1 cellular context compared by ENCODE assay signal in genomic region chr15:71760852-71761251, GRCh38.
A peak's percentile ranks its signal among the peaks of the same experiment; 100 is the strongest.
TF ChIP-seq lines count a peak whose summit lies in the region.

No MANE protein-coding gene starts in this region.

TF ChIP-seq in HEK293, 187 proteins besides CTCF, POLR2A, EP300 and RAD21 (continued from another document):
- no peak for TF ChIP-seq ZBTB11 (tag by site-specific recombination; conservative IDR thresholded peaks at IDR 0.05; ENCODE audit: low read depth)
- TF ChIP-seq, protein P1, sequence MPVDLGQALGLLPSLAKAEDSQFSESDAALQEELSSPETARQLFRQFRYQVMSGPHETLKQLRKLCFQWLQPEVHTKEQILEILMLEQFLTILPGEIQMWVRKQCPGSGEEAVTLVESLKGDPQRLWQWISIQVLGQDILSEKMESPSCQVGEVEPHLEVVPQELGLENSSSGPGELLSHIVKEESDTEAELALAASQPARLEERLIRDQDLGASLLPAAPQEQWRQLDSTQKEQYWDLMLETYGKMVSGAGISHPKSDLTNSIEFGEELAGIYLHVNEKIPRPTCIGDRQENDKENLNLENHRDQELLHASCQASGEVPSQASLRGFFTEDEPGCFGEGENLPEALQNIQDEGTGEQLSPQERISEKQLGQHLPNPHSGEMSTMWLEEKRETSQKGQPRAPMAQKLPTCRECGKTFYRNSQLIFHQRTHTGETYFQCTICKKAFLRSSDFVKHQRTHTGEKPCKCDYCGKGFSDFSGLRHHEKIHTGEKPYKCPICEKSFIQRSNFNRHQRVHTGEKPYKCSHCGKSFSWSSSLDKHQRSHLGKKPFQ (tag by site-specific recombination; IDR thresholded peaks at IDR 0.05): no peak
- TF ChIP-seq ZNF692 (tag by site-specific recombination; IDR thresholded peaks at IDR 0.05): no peak
- TF ChIP-seq SETDB1 (IDR thresholded peaks at IDR 0.05; ENCODE audit: insufficient read length, low read length): peak; percentile 86
- no peak for TF ChIP-seq ZNF658 (tag by site-specific recombination; IDR thresholded peaks at IDR 0.05)
- TF ChIP-seq HOXC10 (CRISPR knock-in tag; IDR thresholded peaks at IDR 0.05): no peak
- TF ChIP-seq YY2 (tag by site-specific recombination; IDR thresholded peaks at IDR 0.05): no peak
- TF ChIP-seq MZF1 (tag by site-specific recombination; IDR thresholded peaks at IDR 0.05; ENCODE audit: borderline replicate concordance): no peak
- no peak for TF ChIP-seq ZNF518A (tag by site-specific recombination; conservative IDR thresholded peaks at IDR 0.05; ENCODE audit: low read depth)
- TF ChIP-seq ZBTB7A (tag by site-specific recombination; IDR thresholded peaks at IDR 0.05; ENCODE audit: low read depth): no peak
- TF ChIP-seq ZNF19 (tag by site-specific recombination; IDR thresholded peaks at IDR 0.05; ENCODE audit: low read depth): no peak
- TF ChIP-seq REPIN1 (tag by site-specific recombination; IDR thresholded peaks at IDR 0.05; ENCODE audit: low read depth): no peak
- TF ChIP-seq ZNF10 (tag by site-specific recombination; IDR thresholded peaks at IDR 0.05): no peak
- no peak for TF ChIP-seq ZNF175 (tag by site-specific recombination; IDR thresholded peaks at IDR 0.05)
- no peak for TF ChIP-seq PATZ1 (tag by site-specific recombination; IDR thresholded peaks at IDR 0.05)
- TF ChIP-seq ZNF707 (tag by site-specific recombination; IDR thresholded peaks at IDR 0.05): no peak
- TF ChIP-seq ZFP41 (tag by site-specific recombination; IDR thresholded peaks at IDR 0.05; ENCODE audit: borderline replicate concordance): no peak
- TF ChIP-seq ZNF335 (tag by site-specific recombination; conservative IDR thresholded peaks at IDR 0.05): no peak
- TF ChIP-seq, protein P2, sequence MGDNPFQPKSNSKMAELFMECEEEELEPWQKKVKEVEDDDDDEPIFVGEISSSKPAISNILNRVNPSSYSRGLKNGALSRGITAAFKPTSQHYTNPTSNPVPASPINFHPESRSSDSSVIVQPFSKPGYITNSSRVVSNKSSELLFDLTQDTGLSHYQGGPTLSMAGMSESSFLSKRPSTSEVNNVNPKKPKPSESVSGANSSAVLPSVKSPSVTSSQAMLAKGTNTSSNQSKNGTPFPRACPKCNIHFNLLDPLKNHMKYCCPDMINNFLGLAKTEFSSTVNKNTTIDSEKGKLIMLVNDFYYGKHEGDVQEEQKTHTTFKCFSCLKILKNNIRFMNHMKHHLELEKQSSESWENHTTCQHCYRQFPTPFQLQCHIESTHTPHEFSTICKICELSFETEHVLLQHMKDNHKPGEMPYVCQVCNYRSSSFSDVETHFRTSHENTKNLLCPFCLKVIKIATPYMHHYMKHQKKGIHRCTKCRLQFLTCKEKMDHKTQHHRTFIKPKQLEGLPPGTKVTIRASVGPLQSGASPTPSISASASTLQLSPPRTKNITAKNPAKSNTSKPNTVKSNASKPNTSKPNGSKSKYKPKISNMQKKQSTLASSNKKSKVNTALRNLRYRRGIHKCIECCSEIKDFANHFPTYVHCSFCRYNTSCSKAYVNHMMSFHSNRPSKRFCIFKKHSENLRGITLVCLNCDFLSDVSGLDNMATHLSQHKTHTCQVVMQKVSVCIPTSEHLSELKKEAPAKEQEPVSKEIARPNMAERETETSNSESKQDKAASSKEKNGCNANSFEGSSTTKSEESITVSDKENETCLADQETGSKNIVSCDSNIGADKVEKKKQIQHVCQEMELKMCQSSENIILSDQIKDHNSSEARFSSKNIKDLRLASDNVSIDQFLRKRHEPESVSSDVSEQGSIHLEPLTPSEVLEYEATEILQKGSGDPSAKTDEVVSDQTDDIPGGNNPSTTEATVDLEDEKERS (tag by site-specific recombination; IDR thresholded peaks at IDR 0.05): peak; percentile 50; the same call in 1 of the 2 replicates
- no peak for TF ChIP-seq ZNF747 (tag by site-specific recombination; IDR thresholded peaks at IDR 0.05)
- 0 out of 2 replicates have a peak, but pooled peaks have one; percentile 29 for TF ChIP-seq ZNF580 (tag by site-specific recombination; IDR thresholded peaks at IDR 0.05)
- no peak for TF ChIP-seq ZSCAN23 (tag by site-specific recombination; IDR thresholded peaks at IDR 0.05)
